9 cellular contexts compared by ENCODE assay signal in genomic region chr15:68271854-68272471, GRCh38. TPM values are rescaled to one million over a fixed set of nuclear protein-coding genes. Genes with fewer than 3 reads are reported as not detected.
DNase-seq lines count a peak whose midpoint lies in the region; ATAC-seq, FAIRE-seq and TF ChIP-seq lines count a peak whose summit lies in the region.
"Had no signal": no experiment of that assay in that cellular context is flagged by ENCODE, and none has a peak within 500 bp of the region (broad histone marks: within the 10 kb centered on the region; RNA-seq: fewer than 3 reads in every experiment).

No MANE protein-coding gene starts in this region.

- POLR2A ChIA-PET in CD8-positive, alpha-beta memory T cell (lab: Charles Lee): no interaction called here

- H3K9me3 ChIP-seq in SJCRH30 (replicated peaks): no peaks in the 10 kb centered on the region
- no peaks in the 10 kb centered on the region for H3K9me3 ChIP-seq in gastroesophageal sphincter
- H3K9me3 ChIP-seq in pancreas: no peaks in the 10 kb centered on the region
- H3K9me3 ChIP-seq in CD8-positive, alpha-beta memory T cell (ENCODE audit: low read length): no peaks in the 10 kb centered on the region

- H3K4me3 ChIP-seq in SJCRH30 (peak overlapping the region; percentile 27), gastroesophageal sphincter (peak overlapping the region in 1 of 2 donors; percentile 18), pancreas (no peak overlapping the region)
- H3K4me3 ChIP-seq in CD8-positive, alpha-beta memory T cell (ENCODE audit: low read length): no peak overlapping the region

- H3K4me1 ChIP-seq in SJCRH30 (no peaks in the 10 kb centered on the region; the same call in 1 of the 2 replicates), gastroesophageal sphincter (peaks cover 6 to 49% (median 24%) of the 10 kb centered on the region in 3 donors), pancreas (peaks cover 0 to 6% (median 4%) of the 10 kb centered on the region in 3 donors)
- peaks cover 6% of the 10 kb centered on the region for H3K4me1 ChIP-seq in CD8-positive, alpha-beta memory T cell (ENCODE audit: insufficient read depth, low read length)

- DNase-seq in EL: peak; percentile 94
- peak; percentile 26 to 55 for DNase-seq in SJCRH30
- peak in 2 of 6 donors; percentile 31 to 44 for DNase-seq in pancreas
- DNase-seq in CD8-positive, alpha-beta memory T cell: no peak
- no peak for DNase-seq in NCI-H128 (lab: John Stamatoyannopoulos, UW; ENCODE audit: unreplicated experiment)
- DNase-seq in NCI-H2029 treated with DMSO at 0.1 percent for 48 hours (lab: John Stamatoyannopoulos, UW): no peak
- DNase-seq: NCI-H1105 had no signal

- H3K9me3 Mint-ChIP-seq in CD8-positive, alpha-beta memory T cell: no peaks in the 10 kb centered on the region

- H3K27me3 ChIP-seq in SJCRH30 (no peaks in the 10 kb centered on the region), gastroesophageal sphincter (no peaks in the 10 kb centered on the region), pancreas (no peaks in the 10 kb centered on the region)
- H3K27me3 ChIP-seq in CD8-positive, alpha-beta memory T cell (ENCODE audit: insufficient read depth, low read length, poor library complexity, severe bottlenecking): no peaks in the 10 kb centered on the region

- no peak for FAIRE-seq in pancreas (lab: Jason Lieb, UNC)

- CTCF ChIA-PET in CD8-positive, alpha-beta memory T cell (lab: Charles Lee): no interaction called here

- H3K4me1 Mint-ChIP-seq in CD8-positive, alpha-beta memory T cell: peaks cover 8 to 13% (median 9%) of the 10 kb centered on the region in 3 donors

- H3K36me3 ChIP-seq in SJCRH30 (no peaks in the 10 kb centered on the region), gastroesophageal sphincter (no peaks in the 10 kb centered on the region), pancreas (no peaks in the 10 kb centered on the region)
- H3K36me3 ChIP-seq in CD8-positive, alpha-beta memory T cell (ENCODE audit: insufficient read depth, low read length): no peaks in the 10 kb centered on the region

- no peak for TF ChIP-seq EP300 in gastroesophageal sphincter (IDR thresholded peaks at IDR 0.05)

- no peak overlapping the region for H3K4me3 Mint-ChIP-seq in CD8-positive, alpha-beta memory T cell

- H3K27ac ChIP-seq in SJCRH30 (no peak overlapping the region), gastroesophageal sphincter (peak overlapping the region; percentile 58 to 97 (median 92)), pancreas (peak overlapping the region in 3 of 4 donors; percentile 8 to 72 (median 41))
- no peak overlapping the region for H3K27ac ChIP-seq in CD8-positive, alpha-beta memory T cell (ENCODE audit: low read depth, low read length)

- TF ChIP-seq CTCF in gastroesophageal sphincter (IDR thresholded peaks at IDR 0.05) (no peak), pancreas (IDR thresholded peaks at IDR 0.05) (no peak)

- intact Hi-C loops in pancreas (cut with DNase I): no loop called here

- TF ChIP-seq POLR2A in gastroesophageal sphincter (IDR thresholded peaks at IDR 0.05): no peak

- WGBS in gastroesophageal sphincter (ENCODE audit: low coverage in 1 of 2), 2 donors: 21 to 37% methylated on average over 8 to 9 of the region's 11 CpGs
- WGBS in pancreas, 2 donors: 14 to 18% methylated on average over 11 of the region's 11 CpGs

- no peaks in the 10 kb centered on the region for H3K36me3 Mint-ChIP-seq in CD8-positive, alpha-beta memory T cell

- H3K27ac Mint-ChIP-seq in CD8-positive, alpha-beta memory T cell: no peak overlapping the region

- ATAC-seq in gastroesophageal sphincter: peak; percentile 61
- peak; percentile 53 to 85 (median 80) for ATAC-seq in pancreas
- ATAC-seq in GM21723 (IDR thresholded peaks at IDR 0.05; ENCODE audit: unreplicated experiment): no peak

- peaks cover 5 to 16% of the 10 kb centered on the region in 2 donors for H3K27me3 Mint-ChIP-seq in CD8-positive, alpha-beta memory T cell

RNA-seq across cellular contexts. Expression of gene FEM1B, which starts 5.6 kb away (rescaled TPM):
- 63.3 and 67.0 TPM in 2 replicates for total RNA-seq in SJCRH30 (2014; rRNA removed; shearing (Covaris generic))
- total RNA-seq in gastroesophageal sphincter (10 to 100 TPM; 64.8 to 71.7 (median 67.5) TPM), pancreas (10 to 100 TPM in 5 of 6 donors, 1 to 10 TPM in 1; 7.7 to 25.4 (median 16.3) TPM)
- 1 to 10 TPM; 3.5 to 7.9 TPM for polyA plus RNA-seq in pancreas
- 10 to 100 TPM; 37.7 to 39.6 TPM for total RNA-seq in CD8-positive, alpha-beta memory T cell
- 16.9 TPM for polyA plus RNA-seq in CD8-positive, alpha-beta memory T cell

RNA-seq across cellular contexts. Expression of gene CLN6, which starts 42.4 kb away (rescaled TPM):
- 62.2 and 82.7 TPM in 2 replicates for total RNA-seq in SJCRH30 (2014; rRNA removed; shearing (Covaris generic))
- total RNA-seq in gastroesophageal sphincter (10 to 100 TPM in 3 of 4 donors, 1 to 10 TPM in 1; 6.1 to 14.9 (median 13.3) TPM), pancreas (10 to 100 TPM; 10.6 to 18.1 (median 12.6) TPM)
- 10 to 100 TPM; 15.7 to 23.3 TPM for polyA plus RNA-seq in pancreas
- total RNA-seq in CD8-positive, alpha-beta memory T cell: 10 to 100 TPM; 69.1 to 73.8 TPM
- 2.3 TPM for polyA plus RNA-seq in CD8-positive, alpha-beta memory T cell

Comparison
In these comparisons a context has a peak if more than half of its experiments do, and no peak if none do; other contexts are left out.
1. DNase-seq: peak in EL (single experiment) and SJCRH30 (2 of 2); none in CD8-positive, alpha-beta memory T cell (0 of 5), NCI-H128 (single experiment) and NCI-H2029 treated with DMSO at 0.1 percent for 48 hours (single experiment).
2. H3K27ac ChIP-seq: peak in gastroesophageal sphincter (4 of 4) and pancreas (3 of 4); none in SJCRH30 (single experiment) and CD8-positive, alpha-beta memory T cell (single experiment).